ENCODE assay signal across 12 cellular contexts in genomic region chr5:139384591-139385051, GRCh38. TPM values are rescaled to one million over a fixed set of nuclear protein-coding genes. Genes with fewer than 3 reads are reported as not detected.
DNase-seq lines count a peak whose midpoint lies in the region; ATAC-seq, FAIRE-seq and TF ChIP-seq lines count a peak whose summit lies in the region.
"Had no signal": no experiment of that assay in that cellular context is flagged by ENCODE, and none has a peak within 500 bp of the region (broad histone marks: within the 10 kb centered on the region; RNA-seq: fewer than 3 reads in every experiment).

No MANE protein-coding gene starts in this region.

- H3K4me2 ChIP-seq in BLaER1, result peak overlapping the region; percentile 99
- peak overlapping the region; percentile 65 for H3K4me2 ChIP-seq in GM23248 (ENCODE audit: unreplicated experiment)
- H3K4me2 ChIP-seq in astrocyte (ENCODE audit: low read length), result no peak overlapping the region

- H2AFZ ChIP-seq in GM23248 (peak overlapping the region; percentile 92), astrocyte (ENCODE audit: low read depth, low read length) (no peak overlapping the region)

- H3K27me3 Mint-ChIP-seq in astrocyte (ENCODE audit: low read depth, unreplicated experiment), result peaks cover 16% of the 10 kb centered on the region
- H3K27me3 Mint-ChIP-seq in natural killer cell treated with Interleukin-12 subunit alpha and Interleukin-12 subunit beta and Interleukin-15 and Interleukin-18, amount 100 ng/mL, for 72 hours, result no peaks in the 10 kb centered on the region

- no peak for TF ChIP-seq CTCF in astrocyte (IDR thresholded peaks at IDR 0.05; ENCODE audit: insufficient read depth, low read depth, low read length)

- H3K4me3 ChIP-seq in BLaER1 (peak overlapping the region; percentile 78), GM23248 (peak overlapping the region; percentile 68), astrocyte (ENCODE audit: insufficient read depth, low read depth, low read length) (no peak overlapping the region)
- H3K4me3 ChIP-seq: ovary had no signal

- H4K20me1 ChIP-seq in BLaER1, result peaks cover 24% of the 10 kb centered on the region
- no peaks in the 10 kb centered on the region for H4K20me1 ChIP-seq in GM23248 (ENCODE audit: insufficient read depth)
- H4K20me1 ChIP-seq in astrocyte (ENCODE audit: insufficient read depth, low read length), result peaks cover under 1% of the 10 kb centered on the region

- H3K27ac Mint-ChIP-seq in astrocyte (ENCODE audit: unreplicated experiment), result peak overlapping the region; percentile 20
- peak overlapping the region; percentile 89 to 96 for H3K27ac Mint-ChIP-seq in natural killer cell treated with Interleukin-12 subunit alpha and Interleukin-12 subunit beta and Interleukin-15 and Interleukin-18, amount 100 ng/mL, for 72 hours

- no peaks in the 10 kb centered on the region for H3K9me3 ChIP-seq in BLaER1
- no peaks in the 10 kb centered on the region for H3K9me3 ChIP-seq in GM23248 (ENCODE audit: low read depth)
- no peaks in the 10 kb centered on the region for H3K9me3 ChIP-seq in astrocyte (ENCODE audit: insufficient read depth, low read depth, low read length)
- H3K9me3 ChIP-seq: ovary had no signal

- H3K4me3 Mint-ChIP-seq in astrocyte (ENCODE audit: unreplicated experiment), result no peak overlapping the region
- peak overlapping the region; percentile 73 for H3K4me3 Mint-ChIP-seq in natural killer cell treated with Interleukin-12 subunit alpha and Interleukin-12 subunit beta and Interleukin-15 and Interleukin-18, amount 100 ng/mL, for 72 hours

- WGBS in GM23248 (ENCODE audit: low coverage in 1 of 2, low lambda C conversion rate in 2 of 2, missing lambda C conversion rate in 2 of 2), 2 experiments, result 82% methylated on average over 9 of the region's 9 CpGs

- DNase-seq in GM23248 (no peak), astrocyte (ENCODE audit: low read depth) (no peak), dedifferentiated amniotic fluid mesenchymal stem cell (ENCODE audit: extremely low spot score) (no peak), SW 1271 (lab: John Stamatoyannopoulos, UW) (no peak), NCI-H82 (lab: John Stamatoyannopoulos, UW) (no peak), pons (ENCODE audit: low spot score) (no peak)
- no peak for DNase-seq in natural killer cell treated with Interleukin-12 subunit alpha and Interleukin-12 subunit beta and Interleukin-15 and Interleukin-18, amount 100 ng/mL, for 72 hours (ENCODE audit: low spot score)
- DNase-seq: activated gamma-delta T cell treated with Interleukin-2 at 50 U/mL for 16 hours, foreskin keratinocyte, GOT3 had no signal

- no peaks in the 10 kb centered on the region for H3K79me2 ChIP-seq in GM23248 (ENCODE audit: insufficient read depth)
- H3K79me2 ChIP-seq in astrocyte (ENCODE audit: insufficient read depth, low read length), result no peaks in the 10 kb centered on the region

- no peaks in the 10 kb centered on the region for H3K27me3 ChIP-seq in BLaER1
- H3K27me3 ChIP-seq in GM23248 (replicated peaks; ENCODE audit: insufficient read depth), result no peaks in the 10 kb centered on the region
- no peaks in the 10 kb centered on the region for H3K27me3 ChIP-seq in astrocyte (ENCODE audit: insufficient read depth, low read length)
- H3K27me3 ChIP-seq: foreskin keratinocyte, ovary had no signal

- H3K27ac ChIP-seq in BLaER1 (peak overlapping the region; percentile 100), GM23248 (no peak overlapping the region), astrocyte (ENCODE audit: low read depth, low read length) (no peak overlapping the region)
- H3K27ac ChIP-seq: foreskin keratinocyte had no signal

- in situ Hi-C loops in GM23248 (cut with MboI), result no loop called here

- ATAC-seq in natural killer cell treated with Interleukin-12 subunit alpha and Interleukin-12 subunit beta and Interleukin-15 and Interleukin-18, amount 100 ng/mL, for 72 hours, result no peak
- ATAC-seq: foreskin keratinocyte had no signal

- peak overlapping the region; percentile 98 for H3K9ac ChIP-seq in BLaER1
- peak overlapping the region; percentile 77 for H3K9ac ChIP-seq in GM23248
- H3K9ac ChIP-seq in astrocyte (ENCODE audit: low read length), result no peak overlapping the region

- no peaks in the 10 kb centered on the region for H3K9me3 Mint-ChIP-seq in astrocyte (ENCODE audit: unreplicated experiment)
- H3K9me3 Mint-ChIP-seq in natural killer cell treated with Interleukin-12 subunit alpha and Interleukin-12 subunit beta and Interleukin-15 and Interleukin-18, amount 100 ng/mL, for 72 hours, result no peaks in the 10 kb centered on the region

- peaks cover 2% of the 10 kb centered on the region for H3K36me3 Mint-ChIP-seq in astrocyte (ENCODE audit: low read depth, unreplicated experiment)
- H3K36me3 Mint-ChIP-seq in natural killer cell treated with Interleukin-12 subunit alpha and Interleukin-12 subunit beta and Interleukin-15 and Interleukin-18, amount 100 ng/mL, for 72 hours, result no peaks in the 10 kb centered on the region

- no peaks in the 10 kb centered on the region for H3K4me1 Mint-ChIP-seq in astrocyte (ENCODE audit: low read depth, unreplicated experiment)
- peaks cover 35 to 40% of the 10 kb centered on the region in 2 donors for H3K4me1 Mint-ChIP-seq in natural killer cell treated with Interleukin-12 subunit alpha and Interleukin-12 subunit beta and Interleukin-15 and Interleukin-18, amount 100 ng/mL, for 72 hours (ENCODE audit: low read depth in 2 of 2)

- H3K4me1 ChIP-seq in BLaER1 (peaks cover 83% of the 10 kb centered on the region), GM23248 (ENCODE audit: insufficient read depth) (peaks cover 7% of the 10 kb centered on the region; the same call in 1 of the 2 replicates), astrocyte (ENCODE audit: insufficient read depth, low read length) (no peaks in the 10 kb centered on the region)
- H3K4me1 ChIP-seq: foreskin keratinocyte had no signal

- no peaks in the 10 kb centered on the region for H3K9me2 ChIP-seq in GM23248 (ENCODE audit: insufficient read depth)

- 0 out of 2 replicates have a peak, but pooled peaks cover 6% of the 10 kb centered on the region for H3F3A ChIP-seq in GM23248 (ENCODE audit: insufficient read depth)

- H3K36me3 ChIP-seq in BLaER1 (peaks cover 25% of the 10 kb centered on the region; the same call in 1 of the 2 replicates), GM23248 (ENCODE audit: low read depth) (no peaks in the 10 kb centered on the region), astrocyte (ENCODE audit: insufficient read depth, low read length) (no peaks in the 10 kb centered on the region)
- H3K36me3 ChIP-seq: ovary had no signal

- FAIRE-seq in astrocyte (lab: Jason Lieb, UNC), result no peak

RNA-seq across cellular contexts. Expression of gene SLC23A1, which starts 1.5 kb away (rescaled TPM):
- not detected in 2 replicates for total RNA-seq in GM23248 (2014; rRNA removed; shearing (Covaris generic))
- polyA plus RNA-seq in GM23248 (2016; fragmentation: Nextera tagmentation; extraction: Ambion mirVana), result 0.08 TPM in 1 of 2 replicates, not detected in the other
- total RNA-seq in astrocyte, result not detected in 2 replicates
- under 1 TPM; 0.36 to 0.78 TPM for total RNA-seq in natural killer cell treated with Interleukin-12 subunit alpha and Interleukin-12 subunit beta and Interleukin-15 and Interleukin-18, amount 100 ng/mL, for 72 hours
- total RNA-seq: foreskin keratinocyte had no signal
- polyA plus RNA-seq: foreskin keratinocyte had no signal

RNA-seq across cellular contexts. Expression of gene MZB1, which starts 5.1 kb away (rescaled TPM):
- not detected in 2 replicates for total RNA-seq in GM23248 (2014; rRNA removed; shearing (Covaris generic))
- polyA plus RNA-seq in GM23248 (2016; fragmentation: Nextera tagmentation; extraction: Ambion mirVana), result 0.32 TPM in 1 of 2 replicates, not detected in the other
- 0.22 TPM in 1 of 2 replicates, not detected in the other for total RNA-seq in astrocyte
- 10 to 100 TPM; 10.3 to 27.6 TPM for total RNA-seq in natural killer cell treated with Interleukin-12 subunit alpha and Interleukin-12 subunit beta and Interleukin-15 and Interleukin-18, amount 100 ng/mL, for 72 hours

RNA-seq across cellular contexts. Expression of gene PROB1, which starts 10.3 kb away (rescaled TPM):
- total RNA-seq in GM23248 (2014; rRNA removed; shearing (Covaris generic)), result 1.6 and 2.3 TPM in 2 replicates
- 0.55 and 0.63 TPM in 2 replicates for polyA plus RNA-seq in GM23248 (2016; fragmentation: Nextera tagmentation; extraction: Ambion mirVana)
- 0.59 and 0.60 TPM in 2 replicates for total RNA-seq in astrocyte
- total RNA-seq in natural killer cell treated with Interleukin-12 subunit alpha and Interleukin-12 subunit beta and Interleukin-15 and Interleukin-18, amount 100 ng/mL, for 72 hours, result 1 to 10 TPM; 3.4 to 6.6 TPM

RNA-seq across cellular contexts. Expression of gene SPATA24, which starts 19.3 kb away (rescaled TPM):
- 0.43 and 1.1 TPM in 2 replicates for total RNA-seq in GM23248 (2014; rRNA removed; shearing (Covaris generic))
- 2.1 and 4.3 TPM in 2 replicates for polyA plus RNA-seq in GM23248 (2016; fragmentation: Nextera tagmentation; extraction: Ambion mirVana)
- 4.5 and 5.2 TPM in 2 replicates for total RNA-seq in astrocyte
- total RNA-seq in natural killer cell treated with Interleukin-12 subunit alpha and Interleukin-12 subunit beta and Interleukin-15 and Interleukin-18, amount 100 ng/mL, for 72 hours, result 1 to 10 TPM; 6.4 to 7.2 TPM

RNA-seq across cellular contexts. Expression of gene PAIP2, which starts 43.0 kb away (rescaled TPM):
- 34.8 and 62.8 TPM in 2 replicates for total RNA-seq in GM23248 (2014; rRNA removed; shearing (Covaris generic))
- 112 and 115 TPM in 2 replicates for polyA plus RNA-seq in GM23248 (2016; fragmentation: Nextera tagmentation; extraction: Ambion mirVana)
- total RNA-seq in astrocyte, result 64.2 and 75.3 TPM in 2 replicates
- 10 to 100 TPM; 38.1 to 77.5 TPM for total RNA-seq in natural killer cell treated with Interleukin-12 subunit alpha and Interleukin-12 subunit beta and Interleukin-15 and Interleukin-18, amount 100 ng/mL, for 72 hours
